ENCODE assay signal across 9 cellular contexts in the genomic region with DNA sequence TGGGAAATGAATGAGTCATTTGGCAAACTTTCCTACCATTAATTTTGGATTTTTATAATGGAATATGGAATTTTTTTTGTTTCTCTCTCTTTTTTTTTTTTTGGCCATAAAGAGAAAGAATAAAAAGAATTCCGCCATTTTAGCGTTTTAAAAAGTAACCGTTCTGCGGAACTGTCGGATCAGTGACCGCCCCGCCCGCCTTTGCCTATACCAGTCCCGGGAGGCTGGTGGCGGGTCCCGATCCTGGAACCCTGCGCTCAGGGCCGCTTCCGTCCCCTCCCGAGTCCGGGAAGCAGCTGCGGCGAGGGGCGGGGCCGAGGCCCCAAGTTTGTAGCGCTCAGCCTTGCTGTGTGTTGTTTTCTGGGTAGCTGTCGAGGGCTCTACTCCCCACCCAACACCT. TPM values are rescaled to one million over a fixed set of nuclear protein-coding genes. Genes with fewer than 3 reads are reported as not detected.
DNase-seq lines count a peak whose midpoint lies in the region; ATAC-seq and TF ChIP-seq lines count a peak whose summit lies in the region.
"Had no signal": no experiment of that assay in that cellular context is flagged by ENCODE, and none has a peak within 500 bp of the region (broad histone marks: within the 10 kb centered on the region; RNA-seq: fewer than 3 reads in every experiment).

No MANE protein-coding gene starts in this region.

- no peak for ATAC-seq in HG03159 (IDR thresholded peaks at IDR 0.05; ENCODE audit: unreplicated experiment)
- no peak for ATAC-seq in left lobe of liver
- no peak for ATAC-seq in HG02759 (IDR thresholded peaks at IDR 0.05; ENCODE audit: unreplicated experiment)

- in situ Hi-C loops in astrocyte of the cerebellum (cut with HindIII; ENCODE audit: low sequenced_read_pairs): no loop called here

- WGBS in testis, 2 donors: 8 to 11% methylated on average over 9 to 22 of the region's 22 CpGs

- H3K9me3 ChIP-seq in testis: no peaks in the 10 kb centered on the region

- no peak overlapping the region for H3K27ac ChIP-seq in testis

- intact Hi-C loops in testis (cut with DNase I; ENCODE audit: low total_unique reads): no loop called here

- H3K4me1 ChIP-seq in testis: peaks cover 5% of the 10 kb centered on the region

- H3K27me3 ChIP-seq in kidney epithelial cell (ENCODE audit: control insufficient read depth, insufficient read depth, low read length): peaks cover 15% of the 10 kb centered on the region
- no peaks in the 10 kb centered on the region for H3K27me3 ChIP-seq in testis

- no peaks in the 10 kb centered on the region for H3K36me3 ChIP-seq in kidney epithelial cell (ENCODE audit: control insufficient read depth, insufficient read depth, low read length)
- no peaks in the 10 kb centered on the region for H3K36me3 ChIP-seq in testis (ENCODE audit: low read depth, missing control alignments)

- no peak for TF ChIP-seq CTCF in astrocyte of the cerebellum (IDR thresholded peaks at IDR 0.05; ENCODE audit: low read depth, low read length, missing control alignments)
- no peak for TF ChIP-seq CTCF in kidney epithelial cell (IDR thresholded peaks at IDR 0.05; ENCODE audit: insufficient read depth, low read length, poor library complexity, severe bottlenecking)
- no peak for TF ChIP-seq CTCF in testis (IDR thresholded peaks at IDR 0.05)

- DNase-seq in activated CD4-positive, alpha-beta T cell treated with anti-CD3 and anti-CD28 coated beads for 48 hours: peak; percentile 18
- DNase-seq in activated CD4-positive, alpha-beta T cell treated with anti-CD3 and anti-CD28 coated beads, Interleukin-2, amount 50 U/mL, for 4 hours: no peak
- no peak for DNase-seq in astrocyte of the cerebellum (ENCODE audit: low read depth)
- no peak for DNase-seq in kidney epithelial cell (ENCODE audit: low read depth)
- no peak for DNase-seq in testis
- DNase-seq in left lobe of liver (ENCODE audit: low spot score): no peak

- H3K4me3 ChIP-seq in astrocyte of the cerebellum (ENCODE audit: low read depth, low read length): peak overlapping the region; percentile 55
- peak overlapping the region; percentile 65 for H3K4me3 ChIP-seq in kidney epithelial cell (ENCODE audit: low read depth, low read length)
- H3K4me3 ChIP-seq in testis: peak overlapping the region; percentile 58 to 73

- TF ChIP-seq POLR2A in testis (IDR thresholded peaks at IDR 0.05): no peak

RNA-seq across cellular contexts. Expression of a gene that starts 0.6 kb away (rescaled TPM):
- total RNA-seq in kidney epithelial cell (6.0 and 14.6 TPM in 2 replicates), testis (10 to 100 TPM; 64.5 to 68.1 TPM), left lobe of liver (3.6 TPM)
- 16.9 TPM for polyA plus RNA-seq in testis (ENCODE audit: insufficient read depth, low read depth, low replicate concordance)

RNA-seq across cellular contexts. Expression of a gene that starts 50.4 kb away (rescaled TPM):
- total RNA-seq in kidney epithelial cell: 59.4 and 68.1 TPM in 2 replicates
- 100 to 1,000 TPM in 1 of 2 donors, 10 to 100 TPM in 1; 90.4 to 127 TPM for total RNA-seq in testis
- 100.0 TPM for polyA plus RNA-seq in testis (ENCODE audit: insufficient read depth, low read depth, low replicate concordance)
- 71.6 TPM for total RNA-seq in left lobe of liver

RNA-seq across cellular contexts. Expression of a gene that starts 50.7 kb away (rescaled TPM):
- total RNA-seq in kidney epithelial cell (0.54 and 1.2 TPM in 2 replicates), testis (1 to 10 TPM; 6.2 to 8.5 TPM), left lobe of liver (81.1 TPM)
- 1.3 TPM for polyA plus RNA-seq in testis (ENCODE audit: insufficient read depth, low read depth, low replicate concordance)
- total RNA-seq: M059J had no signal
